Comparison of ENCODE assay signal across 8 cellular contexts in the genomic region with DNA sequence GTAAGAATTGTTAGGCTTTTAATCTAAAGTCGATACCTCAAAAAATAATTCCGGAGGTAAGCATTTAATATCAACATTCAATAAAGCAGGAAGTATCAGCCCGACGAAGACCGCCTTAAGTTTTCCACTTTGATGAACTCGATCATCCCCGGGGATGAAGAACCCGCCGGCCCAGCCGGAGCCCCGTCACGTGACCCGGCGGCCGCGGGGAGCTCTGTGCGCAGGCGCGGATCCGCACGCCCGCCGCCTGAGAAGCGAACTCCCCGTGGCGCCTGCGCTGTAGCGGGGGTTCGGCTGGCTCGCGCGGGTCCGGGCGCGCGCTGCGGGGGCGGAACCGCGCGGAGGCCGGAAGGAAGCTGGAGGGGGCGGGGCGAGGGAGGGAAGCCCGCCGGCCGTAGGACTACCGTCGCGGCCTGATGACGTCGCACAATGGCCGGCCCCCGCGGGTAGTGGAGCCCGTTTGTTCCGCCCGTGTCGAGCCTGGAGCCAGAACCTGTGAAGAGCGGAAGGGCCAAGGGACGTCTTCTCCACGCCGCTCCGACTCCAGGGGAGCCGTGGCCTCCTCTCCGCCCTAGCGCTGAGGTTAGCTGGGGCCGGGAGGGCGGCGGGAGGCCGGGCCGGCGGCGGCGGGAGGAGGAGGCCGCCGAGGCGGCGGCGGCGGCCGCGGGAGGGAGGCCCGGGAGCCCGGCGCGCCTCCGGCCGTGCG. TPM values are rescaled to one million over a fixed set of nuclear protein-coding genes. Genes with fewer than 3 reads are reported as not detected.
DNase-seq lines count a peak whose midpoint lies in the region; ATAC-seq and TF ChIP-seq lines count a peak whose summit lies in the region.

ZC3H18 (plus strand) TSS at position 419 of the 706 bp plus-strand sequence. CDS start 6,721 bp downstream, outside the sequence.

- no peaks in the 10 kb centered on the region for H3K27me3 ChIP-seq in GM06990 (replicated peaks; ENCODE audit: control insufficient read depth, insufficient read depth, low read length)
- H3K27me3 ChIP-seq in osteoblast (ENCODE audit: insufficient read depth, low read length), result no peaks in the 10 kb centered on the region
- H3K27me3 ChIP-seq in thoracic aorta (replicated peaks; ENCODE audit: insufficient read depth), result no peaks in the 10 kb centered on the region

- no peaks in the 10 kb centered on the region for H3K36me3 Mint-ChIP-seq in activated naive CD8-positive, alpha-beta T cell
- H3K36me3 Mint-ChIP-seq in glutamatergic neuron (ENCODE audit: unreplicated experiment), result no peaks in the 10 kb centered on the region

- ATAC-seq in HG02623 (IDR thresholded peaks at IDR 0.05; ENCODE audit: unreplicated experiment) (peak; percentile 79), thoracic aorta (ENCODE audit: insufficient number of reproducible peaks, low FRiP score, low read depth) (peak; percentile 93)

- no peak for TF ChIP-seq CTCF in GM06990 (IDR thresholded peaks at IDR 0.05; ENCODE audit: insufficient read depth, low read length, poor library complexity, severe bottlenecking)
- no peak for TF ChIP-seq CTCF in glutamatergic neuron (IDR thresholded peaks at IDR 0.05; ENCODE audit: partially characterized antibody, unreplicated experiment)
- TF ChIP-seq CTCF in osteoblast (IDR thresholded peaks at IDR 0.05; ENCODE audit: extremely low read depth, low read depth, low read length), result no peak
- no peak for TF ChIP-seq CTCF in thoracic aorta (IDR thresholded peaks at IDR 0.05)

- peaks cover 2% of the 10 kb centered on the region; the same call in 1 of the 2 replicates for H3K36me3 ChIP-seq in GM06990 (ENCODE audit: control insufficient read depth, insufficient read depth, low read length)
- H3K36me3 ChIP-seq in osteoblast (ENCODE audit: insufficient read depth, low read length), result peaks cover 6% of the 10 kb centered on the region
- no peaks in the 10 kb centered on the region for H3K36me3 ChIP-seq in thoracic aorta

- H3K9me3 Mint-ChIP-seq in activated naive CD8-positive, alpha-beta T cell (ENCODE audit: low read depth), result no peaks in the 10 kb centered on the region
- peaks cover 2% of the 10 kb centered on the region for H3K9me3 Mint-ChIP-seq in glutamatergic neuron (ENCODE audit: unreplicated experiment)

- H4K20me1 ChIP-seq in osteoblast (ENCODE audit: insufficient read depth, low read length), result peaks cover 27% of the 10 kb centered on the region

- peaks cover 27% of the 10 kb centered on the region for H3K4me1 ChIP-seq in osteoblast (ENCODE audit: insufficient read depth, low read length)
- peaks cover 15 to 23% of the 10 kb centered on the region in 2 donors for H3K4me1 ChIP-seq in thoracic aorta (ENCODE audit: control insufficient read depth in 1 of 2, low read depth in 2 of 2)

- H2AFZ ChIP-seq in osteoblast (ENCODE audit: low read length), result peak within 1 kb of the TSS; percentile 96

- H3K4me2 ChIP-seq in osteoblast (ENCODE audit: insufficient read depth, low read length), result peak within 1 kb of the TSS; percentile 85

- H3K4me3 Mint-ChIP-seq in activated naive CD8-positive, alpha-beta T cell, result peak within 1 kb of the TSS; percentile 90
- H3K4me3 Mint-ChIP-seq in glutamatergic neuron (ENCODE audit: unreplicated experiment), result peak within 1 kb of the TSS; percentile 92

- peaks cover 39% of the 10 kb centered on the region for H3K4me1 Mint-ChIP-seq in activated naive CD8-positive, alpha-beta T cell (ENCODE audit: low read depth)
- peaks cover 2% of the 10 kb centered on the region for H3K4me1 Mint-ChIP-seq in glutamatergic neuron (ENCODE audit: low read depth, unreplicated experiment)

- peaks cover 45% of the 10 kb centered on the region for H3K79me2 ChIP-seq in osteoblast (ENCODE audit: insufficient read depth, low read length)

- H3K4me3 ChIP-seq in GM06990 (replicated peaks; ENCODE audit: low read depth, low read length) (peak within 1 kb of the TSS; percentile 74), osteoblast (ENCODE audit: insufficient read depth, low read length) (peak within 1 kb of the TSS; percentile 90), thoracic aorta (peak within 1 kb of the TSS; percentile 77)

- no peaks in the 10 kb centered on the region for H3K27me3 Mint-ChIP-seq in activated naive CD8-positive, alpha-beta T cell
- peaks cover 3% of the 10 kb centered on the region for H3K27me3 Mint-ChIP-seq in glutamatergic neuron (ENCODE audit: unreplicated experiment)

- H3K27ac ChIP-seq in osteoblast (ENCODE audit: low read depth, low read length) (peak within 1 kb of the TSS; percentile 65), thoracic aorta (peak within 1 kb of the TSS; percentile 61 to 76)

- peak within 1 kb of the TSS; percentile 88 for H3K27ac Mint-ChIP-seq in activated naive CD8-positive, alpha-beta T cell
- H3K27ac Mint-ChIP-seq in glutamatergic neuron (ENCODE audit: unreplicated experiment), result peak within 1 kb of the TSS; percentile 55

- no peaks in the 10 kb centered on the region for H3K9me3 ChIP-seq in osteoblast (ENCODE audit: low read depth, low read length)
- no peaks in the 10 kb centered on the region for H3K9me3 ChIP-seq in thoracic aorta

- DNase-seq in GM06990 (ENCODE audit: extremely low read depth, insufficient read length) (peak; percentile 97), NCI-H1105 treated with DMSO at 0.1 percent for 48 hours (lab: John Stamatoyannopoulos, UW) (peak; percentile 81), SKM-1 treated with dmso at 0.1 percent for 144 hours (lab: John Stamatoyannopoulos, UW; ENCODE audit: unreplicated experiment) (peak; percentile 86), glutamatergic neuron (peak; percentile 98), osteoblast (ENCODE audit: insufficient read length, low spot score, missing footprints) (peak; percentile 100), thoracic aorta (ENCODE audit: low spot score) (peak; percentile 78)

RNA-seq across cellular contexts. Expression of gene ZC3H18, which starts in this region (rescaled TPM):
- total RNA-seq in glutamatergic neuron (ENCODE audit: unreplicated experiment) (48.9 TPM), osteoblast (10.6 and 10.9 TPM in 2 replicates), thoracic aorta (10 to 100 TPM; 21.8 to 30.3 TPM)

Comparison
In these comparisons a context has a peak if more than half of its experiments do, and no peak if none do; other contexts are left out.
1. Peak in every context shown above with its lines: DNase-seq, ATAC-seq, H3K4me3 ChIP-seq and H3K27ac ChIP-seq.